ENCODE assay signal across 1 cellular context in genomic region chr5:116507941-116508655, GRCh38.
TF ChIP-seq lines count a peak whose summit lies in the region.

No MANE protein-coding gene starts in this region.

TF ChIP-seq in GM23338, 12 proteins besides CTCF, POLR2A, EP300 and RAD21:
- TF ChIP-seq ZNF462 (CRISPR knock-in tag; IDR thresholded peaks at IDR 0.05) = no peak
- no peak for TF ChIP-seq EZH2phosphoT487 (IDR thresholded peaks at IDR 0.05; ENCODE audit: unreplicated experiment)
- TF ChIP-seq ETS1 (IDR thresholded peaks at IDR 0.05) = no peak
- no peak for TF ChIP-seq ZNF331 (CRISPR knock-in tag; IDR thresholded peaks at IDR 0.05; ENCODE audit: low read depth)
- TF ChIP-seq STAT1 (IDR thresholded peaks at IDR 0.05; ENCODE audit: unreplicated experiment) = no peak
- no peak for TF ChIP-seq EZH2 (IDR thresholded peaks at IDR 0.05; ENCODE audit: low read depth, unreplicated experiment)
- no peak for TF ChIP-seq REST (IDR thresholded peaks at IDR 0.05; ENCODE audit: unreplicated experiment)
- no peak for TF ChIP-seq POLR2AphosphoS5 (IDR thresholded peaks at IDR 0.05; ENCODE audit: low read depth)
